In genomic region chr12:113961921-113962710, GRCh38 we compare ENCODE assay signal across 9 cellular contexts. TPM values are rescaled to one million over a fixed set of nuclear protein-coding genes. Genes with fewer than 3 reads are reported as not detected.
DNase-seq lines count a peak whose midpoint lies in the region; ATAC-seq and TF ChIP-seq lines count a peak whose summit lies in the region.
"Had no signal": no experiment of that assay in that cellular context is flagged by ENCODE, and none has a peak within 500 bp of the region (broad histone marks: within the 10 kb centered on the region; RNA-seq: fewer than 3 reads in every experiment).

No MANE protein-coding gene starts in this region.

- DNase-seq in EL (peak; percentile 34), 8988T (no peak), colonic mucosa (no peak)
- peak; percentile 21 to 30 (median 21) for DNase-seq in activated CD8-positive, alpha-beta memory T cell treated with anti-CD3 and anti-CD28 coated beads for 48 hours (ENCODE audit: low read depth in 2 of 3, low spot score in 2 of 3)
- DNase-seq: NCI-H1092 treated with DMSO at 0.1 percent for 48 hours had no signal

- intact Hi-C loops in colonic mucosa (cut with DNase I) = no loop called here

- no peak overlapping the region for H3K4me3 ChIP-seq in colonic mucosa

- H3K27me3 Mint-ChIP-seq in nephron (ENCODE audit: low read depth) = no peaks in the 10 kb centered on the region

- peak overlapping the region in 2 of 3 experiments; percentile 6 to 54 for H3K4me3 Mint-ChIP-seq in nephron

- no peaks in the 10 kb centered on the region for H3K9me3 Mint-ChIP-seq in nephron

- H3K9me3 ChIP-seq in colonic mucosa = no peaks in the 10 kb centered on the region

- H3K27ac ChIP-seq in colonic mucosa = no peak overlapping the region

- peaks cover 23% of the 10 kb centered on the region for H3K36me3 Mint-ChIP-seq in nephron (ENCODE audit: low read depth)

- H3K9ac ChIP-seq in colonic mucosa (ENCODE audit: low read depth in 2 of 2, low read length in 2 of 2) = no peak overlapping the region

- H3K27me3 ChIP-seq in colonic mucosa = no peaks in the 10 kb centered on the region

- TF ChIP-seq CTCF in nephron (IDR thresholded peaks at IDR 0.05; ENCODE audit: unreplicated experiment in 3 of 3) (no peak), colonic mucosa (IDR thresholded peaks at IDR 0.05) (no peak)

- peaks cover 24% of the 10 kb centered on the region for H3K4me1 Mint-ChIP-seq in nephron

- H3K27ac Mint-ChIP-seq in nephron = no peak overlapping the region

- no peaks in the 10 kb centered on the region for H3K4me1 ChIP-seq in colonic mucosa

- ATAC-seq in HG02870 (IDR thresholded peaks at IDR 0.05; ENCODE audit: unreplicated experiment) (peak; percentile 57), GM18519 (IDR thresholded peaks at IDR 0.05; ENCODE audit: low FRiP score, unreplicated experiment) (no peak), GM19467 (IDR thresholded peaks at IDR 0.05; ENCODE audit: unreplicated experiment) (no peak)

- peaks cover 11% of the 10 kb centered on the region for H3K36me3 ChIP-seq in colonic mucosa

RNA-seq across cellular contexts. Expression of gene RBM19, which starts 4.0 kb away (rescaled TPM):
- total RNA-seq in colonic mucosa = 10 to 100 TPM; 13.5 to 33.1 TPM

Comparison
In these comparisons a context has a peak if more than half of its experiments do, and no peak if none do; other contexts are left out.
1. DNase-seq: peak in EL (single experiment) and activated CD8-positive, alpha-beta memory T cell treated with anti-CD3 and anti-CD28 coated beads for 48 hours (3 of 3); none in 8988T (single experiment) and colonic mucosa (single experiment).